33 cellular contexts compared by ENCODE assay signal in the genomic region with DNA sequence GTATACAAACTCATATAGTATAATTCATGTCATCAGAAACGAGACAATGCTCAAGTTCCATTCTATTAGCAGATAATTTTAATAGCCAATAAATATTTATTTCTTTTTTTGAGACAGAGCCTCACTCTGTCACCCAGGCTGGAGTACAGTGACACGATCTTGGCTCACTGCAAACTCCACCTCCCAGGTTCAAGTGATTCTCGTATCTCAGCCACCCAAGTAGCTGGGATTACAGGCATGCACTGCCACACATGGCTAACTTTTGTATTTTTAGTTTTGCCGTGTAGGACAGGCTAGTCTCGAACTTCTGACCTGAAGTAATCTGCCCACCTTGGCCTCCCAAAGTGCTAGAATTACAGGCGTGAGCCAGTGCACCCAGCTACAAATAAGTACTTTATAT. TPM values are rescaled to one million over a fixed set of nuclear protein-coding genes. Genes with fewer than 3 reads are reported as not detected.
DNase-seq lines count a peak whose midpoint lies in the region; ATAC-seq and TF ChIP-seq lines count a peak whose summit lies in the region.
"Had no signal": no experiment of that assay in that cellular context is flagged by ENCODE, and none has a peak within 500 bp of the region (broad histone marks: within the 10 kb centered on the region; RNA-seq: fewer than 3 reads in every experiment).

No MANE protein-coding gene starts in this region.

- no peak overlapping the region for H3K4me3 ChIP-seq in left ventricle myocardium inferior
- H3K4me3 ChIP-seq in right atrium auricular region: no peak overlapping the region
- H3K4me3 ChIP-seq in thyroid gland (replicated peaks in 1 of 3): no peak overlapping the region
- H3K4me3 ChIP-seq: A549; BLaER1; BLaER1 treated with 17β-estradiol and CSF1 and Interleukin-3, amounts not matched to agents 10 nM and 100 nM had no signal

- DNase-seq in Right ventricle myocardium inferior (ENCODE audit: missing footprints) (no peak), cardiac septum (ENCODE audit: low spot score) (no peak), Right ventricle myocardium superior (no peak), left ventricle myocardium inferior (no peak), left ventricle myocardium superior (no peak), right atrium auricular region (ENCODE audit: low spot score) (no peak), thyroid gland (peak; percentile 27 to 30), AG08396 (ENCODE audit: low spot score) (no peak)
- DNase-seq: 8988T; ACHN; AML-193; BE2C; C1 segment of cervical spinal cord; Caco-2; Calu3; CD4-positive, alpha-beta memory T cell; CD4-positive, alpha-beta T cell; CD4-positive, CD25-positive, alpha-beta regulatory T cell; CD8-positive, alpha-beta memory T cell; CD8-positive, alpha-beta T cell; COR-L47; DMS 273 treated with DMSO at 0.1 percent for 48 hours; DMS153; DMS53; DMS79; DMS79 treated with DMSO at 0.1 percent for 48 hours; DND-41; EL had no signal

- H3K9me3 ChIP-seq in left ventricle myocardium inferior (replicated peaks) (no peaks in the 10 kb centered on the region), right atrium auricular region (no peaks in the 10 kb centered on the region), thyroid gland (no peaks in the 10 kb centered on the region)
- H3K9me3 ChIP-seq: A549; BE2C; BLaER1; BLaER1 treated with 17β-estradiol and CSF1 and Interleukin-3, amounts not matched to agents 10 nM and 100 nM; Caco-2 had no signal

- TF ChIP-seq POLR2A in thyroid gland (IDR thresholded peaks at IDR 0.05): no peak

- WGBS in thyroid gland, 2 donors: 45 to 53% methylated on average over 6 of the region's 6 CpGs

- ATAC-seq in Right ventricle myocardium inferior (peak; percentile 39), Right ventricle myocardium superior (ENCODE audit: poor library complexity) (peak; percentile 70), left ventricle myocardium superior (peak; percentile 41)
- ATAC-seq: A549; CD8-positive, alpha-beta T cell had no signal

- intact Hi-C loops in Right ventricle myocardium inferior (cut with DNase I): loop anchor here (5.0 kb wide), 1 partner anchor 590 kb away; no protein-coding TSS in a partner anchor
- intact Hi-C loops in cardiac septum (cut with DNase I): no loop called here
- intact Hi-C loops in Right ventricle myocardium superior (cut with DNase I): loop anchor here (10.0 kb wide), 1 partner anchor 637 kb away; no protein-coding TSS in a partner anchor
- intact Hi-C loops in left ventricle myocardium inferior (cut with micrococcal nuclease): no loop called here
- intact Hi-C loops in left ventricle myocardium superior (cut with micrococcal nuclease): no loop called here
- intact Hi-C loops in thyroid gland (cut with DNase I): loop anchor here (5.0 kb wide), 1 partner anchor 590 kb away; no protein-coding TSS in a partner anchor

- H3K27ac ChIP-seq in left ventricle myocardium inferior (replicated peaks) (no peak overlapping the region), right atrium auricular region (no peak overlapping the region), thyroid gland (no peak overlapping the region)
- H3K27ac ChIP-seq: 22Rv1; A549; BLaER1; BLaER1 treated with 17β-estradiol and CSF1 and Interleukin-3, amounts not matched to agents 10 nM and 100 nM; C4-2B had no signal

- peaks cover 27% of the 10 kb centered on the region for H3K36me3 ChIP-seq in left ventricle myocardium inferior
- peaks cover 8% of the 10 kb centered on the region for H3K36me3 ChIP-seq in right atrium auricular region
- no peaks in the 10 kb centered on the region for H3K36me3 ChIP-seq in thyroid gland
- H3K36me3 ChIP-seq: BE2C had no signal

- H3K27me3 ChIP-seq in left ventricle myocardium inferior (ENCODE audit: low read depth) (no peaks in the 10 kb centered on the region), right atrium auricular region (no peaks in the 10 kb centered on the region), thyroid gland (no peaks in the 10 kb centered on the region)
- H3K27me3 ChIP-seq: BE2C; BLaER1; BLaER1 treated with 17β-estradiol and CSF1 and Interleukin-3, amounts not matched to agents 10 nM and 100 nM had no signal

- no peaks in the 10 kb centered on the region for H3K4me1 ChIP-seq in left ventricle myocardium inferior
- no peaks in the 10 kb centered on the region for H3K4me1 ChIP-seq in right atrium auricular region
- no peaks in the 10 kb centered on the region for H3K4me1 ChIP-seq in thyroid gland
- H3K4me1 ChIP-seq: A549; BE2C; BLaER1; BLaER1 treated with 17β-estradiol and CSF1 and Interleukin-3, amounts not matched to agents 10 nM and 100 nM had no signal

- TF ChIP-seq CTCF in left ventricle myocardium inferior (IDR thresholded peaks at IDR 0.05; ENCODE audit: borderline replicate concordance) (no peak), right atrium auricular region (IDR thresholded peaks at IDR 0.05) (no peak), thyroid gland (IDR thresholded peaks at IDR 0.05) (no peak)

RNA-seq across cellular contexts. Expression of a gene that starts 45.7 kb away (rescaled TPM):
- total RNA-seq in Right ventricle myocardium inferior (7.1 TPM), cardiac septum (8.6 TPM), Right ventricle myocardium superior (7.2 TPM), left ventricle myocardium inferior (8.5 TPM), left ventricle myocardium superior (7.7 TPM), right atrium auricular region (10 to 100 TPM in 1 of 2 donors, 1 to 10 TPM in 1; 5.5 to 11.9 TPM), thyroid gland (10 to 100 TPM; 21.8 to 43.8 (median 25.7) TPM)

Comparison
In these comparisons a context has a peak if more than half of its experiments do, and no peak if none do; other contexts are left out.
1. intact Hi-C loops: an anchor here in Right ventricle myocardium inferior (5.0 kb wide), Right ventricle myocardium superior (10.0 kb wide) and thyroid gland (5.0 kb wide); none called in cardiac septum, left ventricle myocardium inferior and left ventricle myocardium superior.
2. DNase-seq: peak in thyroid gland (2 of 2); none in Right ventricle myocardium inferior (single experiment), cardiac septum (single experiment), Right ventricle myocardium superior (single experiment), left ventricle myocardium inferior (single experiment), left ventricle myocardium superior (single experiment), right atrium auricular region (single experiment) and AG08396 (single experiment).
3. Peak in every context shown above with its lines, with median percentiles within 50 percentile points of each other: ATAC-seq.